Comparison of ENCODE assay signal across 9 cellular contexts in genomic region chr1:16540451-16540893, GRCh38. TPM values are rescaled to one million over a fixed set of nuclear protein-coding genes. Genes with fewer than 3 reads are reported as not detected.
DNase-seq lines count a peak whose midpoint lies in the region; ATAC-seq and TF ChIP-seq lines count a peak whose summit lies in the region.
"Not testable (repeated sequence)": the region's sequence is repeated elsewhere in the genome, so short reads cannot be mapped to it uniquely, and the experiment has no call there.
"Had no signal": no experiment of that assay in that cellular context is flagged by ENCODE, and none has a peak within 500 bp of the region (broad histone marks: within the 10 kb centered on the region; RNA-seq: fewer than 3 reads in every experiment).

No MANE protein-coding gene starts in this region.

- POLR2A ChIA-PET in IMR-90 (lab: Charles Lee; ENCODE audit: unreplicated experiment); WTC11 (lab: Charles Lee): not testable (repeated sequence)

- not testable (repeated sequence) for TF ChIP-seq POLR2A in IMR-90 (IDR thresholded peaks at IDR 0.05; ENCODE audit: low read depth, low read length)

- not testable (repeated sequence) for H3K36me3 Mint-ChIP-seq in WTC11, memory B cell

- no CpG with 5 or more reads among the region's 2 CpGs for WGBS in IMR-90 (ENCODE audit: extremely low coverage in 2 of 2, insufficient read length in 1 of 2), 2 experiments

- not testable (repeated sequence) for TF ChIP-seq CTCF in IMR-90 (conservative IDR thresholded peaks at IDR 0.05; ENCODE audit: low read depth, low read length); WTC11 (IDR thresholded peaks at IDR 0.05); fibroblast of villous mesenchyme (IDR thresholded peaks at IDR 0.05; ENCODE audit: insufficient read depth, low read depth, low read length)

- H3K56ac ChIP-seq in IMR-90 (ENCODE audit: extremely low read depth, insufficient read depth, low read length), result not testable (repeated sequence)

- BruUV-seq in IMR-90 (replicated peaks; lab: Mats Ljungman, UMichigan), result not testable (repeated sequence)

- not testable (repeated sequence) for H2BK20ac ChIP-seq in IMR-90 (ENCODE audit: low read depth, low read length)

- not testable (repeated sequence) for H4K91ac ChIP-seq in IMR-90 (ENCODE audit: insufficient read depth, low read depth, low read length)

- not testable (repeated sequence) for H3K18ac ChIP-seq in IMR-90 (ENCODE audit: low read depth, low read length)

- not testable (repeated sequence) for H2AK9ac ChIP-seq in IMR-90 (replicated peaks; ENCODE audit: low read depth, low read length, poor library complexity)

- H3K4me1 ChIP-seq in IMR-90 (ENCODE audit: control insufficient read depth, insufficient read depth, low read length), result not testable (repeated sequence)

- H3K4me2 ChIP-seq in IMR-90 (ENCODE audit: low read depth, low read length), result not testable (repeated sequence)

- not testable (repeated sequence) for H2AFZ ChIP-seq in IMR-90 (replicated peaks; ENCODE audit: low read length, poor library complexity)

- dilution Hi-C loops in IMR-90 (cut with HindIII; ENCODE audit: low sequenced_read_pairs, unreplicated experiment), result not testable (repeated sequence)

- not testable (repeated sequence) for TF ChIP-seq RAD21 in IMR-90 (IDR thresholded peaks at IDR 0.05; ENCODE audit: low read length)

- in situ Hi-C loops in IMR-90 (cut with MboI; ENCODE audit: low sequenced_read_pairs), result not testable (repeated sequence)

- H3K23ac ChIP-seq in IMR-90 (ENCODE audit: low read depth, low read length), result not testable (repeated sequence)

- H3K9me3 Mint-ChIP-seq in WTC11, memory B cell: not testable (repeated sequence)

- H3K9me3 ChIP-seq in IMR-90 (ENCODE audit: control insufficient read depth, insufficient read depth, low read length), result not testable (repeated sequence)

- H3K79me1 ChIP-seq in IMR-90 (ENCODE audit: low read depth in 1 of 2, low read length in 2 of 2), result not testable (repeated sequence)

- peak overlapping the region; percentile 70; the same call in 1 of the 2 replicates for H3K27ac Mint-ChIP-seq in WTC11
- H3K27ac Mint-ChIP-seq in memory B cell, result not testable (repeated sequence)

- DNase-seq in CD1c-positive myeloid dendritic cell (ENCODE audit: extremely low spot score) (peak; percentile 66), IMR-90 (peak; percentile 0), NCI-H526 (lab: John Stamatoyannopoulos, UW) (peak; percentile 46 to 50), SIG-M5 (lab: John Stamatoyannopoulos, UW) (peak; percentile 84), fibroblast of villous mesenchyme (ENCODE audit: low read depth) (peak; percentile 43), memory B cell (ENCODE audit: low spot score in 2 of 2) (peak in 1 of 2 donors; percentile 38)
- not testable (repeated sequence) for DNase-seq in WTC11 (ENCODE audit: low spot score)

- H3K4ac ChIP-seq in IMR-90 (ENCODE audit: low read depth, low read length), result not testable (repeated sequence)

- intact Hi-C loops in IMR-90 (cut with micrococcal nuclease), result not testable (repeated sequence)

- not testable (repeated sequence) for H2BK120ac ChIP-seq in IMR-90 (ENCODE audit: low read depth, low read length)

- not testable (repeated sequence) for H3K9ac ChIP-seq in IMR-90 (ENCODE audit: low read depth, low read length)

- not testable (repeated sequence) for H2AK5ac ChIP-seq in IMR-90 (ENCODE audit: low read depth, low read length)

- H3K27ac ChIP-seq in IMR-90 (ENCODE audit: insufficient read depth, low read length), result not testable (repeated sequence)

- CTCF ChIA-PET in IMR-90 (lab: Yijun Ruan, JAX); WTC11 (lab: Charles Lee): not testable (repeated sequence)

- not testable (repeated sequence) for ATAC-seq in IMR-90 (ENCODE audit: low read depth); WTC11
- ATAC-seq in memory B cell (ENCODE audit: low read depth), result peak; percentile 45

- not testable (repeated sequence) for H3K4me3 Mint-ChIP-seq in WTC11
- peak overlapping the region; percentile 33 for H3K4me3 Mint-ChIP-seq in memory B cell

- H3K36me3 ChIP-seq in IMR-90 (ENCODE audit: control insufficient read depth, insufficient read depth, low read length), result not testable (repeated sequence)

- H2BK5ac ChIP-seq in IMR-90 (ENCODE audit: low read depth, low read length, poor library complexity, severe bottlenecking), result not testable (repeated sequence)

- H2BK15ac ChIP-seq in IMR-90 (ENCODE audit: low read depth, low read length), result not testable (repeated sequence)

- H4K20me1 ChIP-seq in IMR-90 (ENCODE audit: insufficient read depth, low read length), result not testable (repeated sequence)

- not testable (repeated sequence) for H3K27me3 ChIP-seq in IMR-90 (ENCODE audit: control insufficient read depth, insufficient read depth, low read length)

- peaks cover 18% of the 10 kb centered on the region for H3K4me1 Mint-ChIP-seq in WTC11
- H3K4me1 Mint-ChIP-seq in memory B cell, result not testable (repeated sequence)

- not testable (repeated sequence) for H4K8ac ChIP-seq in IMR-90 (ENCODE audit: low read depth in 2 of 2, low read length in 2 of 2)

- not testable (repeated sequence) for H3K4me3 ChIP-seq in IMR-90 (ENCODE audit: insufficient read depth, low read depth, low read length); fibroblast of villous mesenchyme (ENCODE audit: low read depth, low read length)

- not testable (repeated sequence) for H3K9me1 ChIP-seq in IMR-90 (ENCODE audit: insufficient read depth, low read length)

- not testable (repeated sequence) for H4K5ac ChIP-seq in IMR-90 (ENCODE audit: low read depth, low read length)

- H3K27me3 Mint-ChIP-seq in WTC11 (ENCODE audit: low read depth), result peaks cover 15% of the 10 kb centered on the region
- H3K27me3 Mint-ChIP-seq in memory B cell, result not testable (repeated sequence)

- not testable (repeated sequence) for H3K14ac ChIP-seq in IMR-90 (replicated peaks; ENCODE audit: low read depth, low read length)

RNA-seq across cellular contexts. Expression of gene RNU1-1, which starts 26.4 kb away (rescaled TPM):
- total RNA-seq in IMR-90 (2012; rRNA removed), result under 0.01 TPM in 2 replicates
- not detected in 2 replicates for polyA plus RNA-seq in IMR-90 (2012; rRNA removed)
- polyA plus RNA-seq in IMR-90 (2012; cell fraction: cytosol; rRNA removed), result not detected in 2 replicates
- polyA plus RNA-seq in IMR-90 (2012; cell fraction: nucleus; rRNA removed; ENCODE audit: low replicate concordance), result not detected in 2 replicates
- total RNA-seq in WTC11 (2021), result 1,028 to 1,267 TPM (median 1,197 TPM) in 3 replicates
- total RNA-seq in fibroblast of villous mesenchyme, result under 0.01 TPM in 1 of 2 replicates, not detected in the other
- total RNA-seq: H4 had no signal
- polyA plus RNA-seq: CD8-positive, alpha-beta memory T cell had no signal

Comparison
In these comparisons a context has a peak if more than half of its experiments do, and no peak if none do; other contexts are left out.
1. RNA of gene RNU1-1, which starts 26.4 kb away (total RNA-seq): 1,028 to 1,267 TPM in WTC11; under 0.01 TPM in IMR-90 and under 0.01 TPM in fibroblast of villous mesenchyme; every median in the first group is over 1,000 times any median in the second.